In the genomic region with DNA sequence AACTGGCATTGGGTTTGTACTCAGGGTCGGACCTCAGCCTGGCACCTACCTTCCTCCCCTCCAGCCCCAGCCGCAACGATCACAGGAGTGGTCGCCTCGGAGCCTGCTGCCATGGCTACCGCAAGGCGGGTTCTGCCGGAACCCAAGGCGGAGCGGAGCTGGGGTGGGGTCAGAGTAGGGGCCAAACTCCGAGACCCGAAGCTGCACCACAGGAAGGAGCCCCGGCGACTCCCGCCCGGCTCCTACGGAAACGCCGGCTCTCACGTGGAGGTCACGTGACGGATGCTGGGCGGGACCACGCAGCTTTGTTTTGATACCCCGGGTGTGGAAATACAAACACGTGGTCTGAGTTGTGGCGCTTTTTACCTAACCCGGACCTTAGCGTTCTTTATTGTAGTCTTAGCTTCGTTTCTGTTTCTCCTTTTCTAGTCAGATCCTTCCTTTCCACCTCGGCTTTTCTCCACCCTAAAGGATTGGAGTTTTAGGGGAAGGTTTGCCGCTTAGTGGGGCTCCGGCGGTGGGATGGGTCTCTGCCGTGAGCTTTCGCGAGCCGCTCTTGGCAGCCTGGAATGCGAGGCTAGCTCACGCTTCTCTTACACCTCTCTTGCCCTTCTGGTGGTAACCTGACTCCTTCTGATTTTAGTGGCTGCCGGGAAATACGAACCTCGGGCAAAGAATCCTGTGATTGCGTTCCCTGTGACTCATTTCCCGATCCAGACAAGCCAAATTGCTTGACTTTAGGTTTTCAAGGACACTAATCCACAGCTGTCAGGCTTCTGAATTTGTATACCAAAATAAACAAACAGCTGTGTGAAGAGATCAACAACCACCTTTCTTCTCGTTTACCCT, we compare ENCODE assay signal across 8 cellular contexts. TPM values are rescaled to one million over a fixed set of nuclear protein-coding genes. Genes with fewer than 3 reads are reported as not detected.
DNase-seq lines count a peak whose midpoint lies in the region; ATAC-seq and TF ChIP-seq lines count a peak whose summit lies in the region.

A gene with protein sequence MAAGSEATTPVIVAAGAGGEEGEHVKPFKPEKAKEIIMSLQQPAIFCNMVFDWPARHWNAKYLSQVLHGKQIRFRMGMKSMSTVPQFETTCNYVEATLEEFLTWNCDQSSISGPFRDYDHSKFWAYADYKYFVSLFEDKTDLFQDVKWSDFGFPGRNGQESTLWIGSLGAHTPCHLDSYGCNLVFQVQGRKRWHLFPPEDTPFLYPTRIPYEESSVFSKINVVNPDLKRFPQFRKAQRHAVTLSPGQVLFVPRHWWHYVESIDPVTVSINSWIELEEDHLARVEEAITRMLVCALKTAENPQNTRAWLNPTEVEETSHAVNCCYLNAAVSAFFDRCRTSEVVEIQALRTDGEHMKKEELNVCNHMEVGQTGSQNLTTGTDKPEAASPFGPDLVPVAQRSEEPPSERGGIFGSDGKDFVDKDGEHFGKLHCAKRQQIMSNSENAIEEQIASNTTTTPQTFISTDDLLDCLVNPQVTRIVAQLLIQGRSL (minus strand): TSS at position 264 of the 849 bp plus-strand sequence. CDS start 151 bp downstream, at position 113.

- H3K4me3 ChIP-seq in Jurkat, Clone E6-1 (ENCODE audit: low read length) = peak within 1 kb of the TSS; percentile 91
- peak within 1 kb of the TSS; percentile 82 to 92 (median 91) for H3K4me3 ChIP-seq in subcutaneous abdominal adipose tissue (ENCODE audit: low read depth in 1 of 5, low read length in 5 of 5)

- H3K27me3 ChIP-seq in CD4-positive, alpha-beta T cell (ENCODE audit: control insufficient read depth, insufficient read depth, low read length) = no peaks in the 10 kb centered on the region
- H3K27me3 ChIP-seq in subcutaneous abdominal adipose tissue (ENCODE audit: control insufficient read depth in 5 of 5, insufficient read depth in 4 of 5, low read length in 5 of 5) = no peaks in the 10 kb centered on the region

- peak; percentile 76 to 90 (median 86) for DNase-seq in CD4-positive, alpha-beta T cell
- peak; percentile 84 for DNase-seq in Jurkat, Clone E6-1 (ENCODE audit: low read depth, low spot score)
- DNase-seq in activated T-cell treated with anti-CD3 and anti-CD28 coated beads, Interleukin-2, amount 50 U/mL, for 1 hour = peak; percentile 88
- DNase-seq in fibroblast of peridontal ligament (ENCODE audit: extremely low read depth) (peak; percentile 88), neural crest cell (ENCODE audit: low read depth, low spot score) (peak; percentile 86), COLO668 (lab: John Stamatoyannopoulos, UW; ENCODE audit: unreplicated experiment) (no peak)

- CTCF ChIA-PET in CD4-positive, alpha-beta T cell (lab: Charles Lee) = interaction anchor here (1.0 kb wide), 1 partner anchor 39 kb away, joined by 4 read pairs; no protein-coding TSS in a partner anchor

- H3K4me3 Mint-ChIP-seq in CD4-positive, alpha-beta T cell = no peak within 1 kb of the TSS
- no peak within 1 kb of the TSS for H3K4me3 Mint-ChIP-seq in neural crest cell

- no peaks in the 10 kb centered on the region for H3K36me3 ChIP-seq in subcutaneous abdominal adipose tissue (ENCODE audit: control insufficient read depth in 5 of 5, insufficient read depth in 5 of 5, low read length in 5 of 5)

- no peaks in the 10 kb centered on the region for H3K9me3 ChIP-seq in CD4-positive, alpha-beta T cell (ENCODE audit: control insufficient read depth, low read length)
- no peaks in the 10 kb centered on the region for H3K9me3 ChIP-seq in subcutaneous abdominal adipose tissue (ENCODE audit: control insufficient read depth in 5 of 5, low read length in 5 of 5)

- H3K4me1 ChIP-seq in subcutaneous abdominal adipose tissue (ENCODE audit: control insufficient read depth in 5 of 5, insufficient read depth in 5 of 5, low read length in 5 of 5) = peaks cover 7 to 41% (median 38%) of the 10 kb centered on the region in 5 donors

- H3K9me3 Mint-ChIP-seq in CD4-positive, alpha-beta T cell = no peaks in the 10 kb centered on the region
- H3K9me3 Mint-ChIP-seq in neural crest cell = no peaks in the 10 kb centered on the region

- no peak for TF ChIP-seq CTCF in CD4-positive, alpha-beta T cell (IDR thresholded peaks at IDR 0.05)
- TF ChIP-seq CTCF in neural crest cell (conservative IDR thresholded peaks at IDR 0.05) = no peak

- intact Hi-C loops in CD4-positive, alpha-beta T cell (cut with DNase I, micrococcal nuclease) = loop anchor here in 1 of 2 experiments (2.0 to 10.0 kb wide), 10 partner anchors 106 to 1249 kb away; partner anchors contain the start of genes DTX3L, FAM162A, HACD2 and KPNA1

- peak within 1 kb of the TSS; percentile 75 for H3K27ac ChIP-seq in CD4-positive, alpha-beta T cell (ENCODE audit: low read depth, low read length)
- peak within 1 kb of the TSS; percentile 99 for H3K27ac ChIP-seq in subcutaneous abdominal adipose tissue (ENCODE audit: low read depth, low read length)

- peak; percentile 69 for ATAC-seq in CD4-positive, alpha-beta T cell (ENCODE audit: poor library complexity)
- ATAC-seq in GM21526 (IDR thresholded peaks at IDR 0.05; ENCODE audit: low FRiP score, unreplicated experiment) = peak; percentile 61

- POLR2A ChIA-PET in CD4-positive, alpha-beta T cell (lab: Charles Lee) = interaction anchor here (0.7 to 2.0 kb wide), 16 partner anchors 10 to 1133 kb away, joined by 3 to 20 read pairs (median 6); partner anchors contain the start of genes DTX3L, FAM162A, HCLS1 and KPNA1

- H3K36me3 Mint-ChIP-seq in CD4-positive, alpha-beta T cell (ENCODE audit: low read depth) = peaks cover 17% of the 10 kb centered on the region
- H3K36me3 Mint-ChIP-seq in neural crest cell (ENCODE audit: low read depth) = peaks cover 2% of the 10 kb centered on the region

- peak within 1 kb of the TSS; percentile 80 to 93 (median 91) for H3K9ac ChIP-seq in subcutaneous abdominal adipose tissue (ENCODE audit: low read length in 5 of 5)

- peaks cover 37% of the 10 kb centered on the region for H3K4me1 Mint-ChIP-seq in CD4-positive, alpha-beta T cell (ENCODE audit: low read depth)
- peaks cover 35% of the 10 kb centered on the region for H3K4me1 Mint-ChIP-seq in neural crest cell

- no peaks in the 10 kb centered on the region for H3K27me3 Mint-ChIP-seq in CD4-positive, alpha-beta T cell
- H3K27me3 Mint-ChIP-seq in neural crest cell (ENCODE audit: low read depth) = no peaks in the 10 kb centered on the region

- no peak within 1 kb of the TSS for H3K27ac Mint-ChIP-seq in CD4-positive, alpha-beta T cell
- peak within 1 kb of the TSS; percentile 98 for H3K27ac Mint-ChIP-seq in neural crest cell (ENCODE audit: unreplicated experiment)

RNA-seq across cellular contexts. Expression of the gene that starts here (rescaled TPM):
- total RNA-seq in CD4-positive, alpha-beta T cell = 10 to 100 TPM in 1 of 2 experiments, 1 to 10 TPM in 1; 9.3 to 11.0 TPM
- 10.0 TPM for polyA plus RNA-seq in Jurkat, Clone E6-1 (2012; ENCODE audit: insufficient read depth, insufficient read length)
- total RNA-seq in neural crest cell = 9.9 and 10.9 TPM in 2 replicates
